In the genomic region with DNA sequence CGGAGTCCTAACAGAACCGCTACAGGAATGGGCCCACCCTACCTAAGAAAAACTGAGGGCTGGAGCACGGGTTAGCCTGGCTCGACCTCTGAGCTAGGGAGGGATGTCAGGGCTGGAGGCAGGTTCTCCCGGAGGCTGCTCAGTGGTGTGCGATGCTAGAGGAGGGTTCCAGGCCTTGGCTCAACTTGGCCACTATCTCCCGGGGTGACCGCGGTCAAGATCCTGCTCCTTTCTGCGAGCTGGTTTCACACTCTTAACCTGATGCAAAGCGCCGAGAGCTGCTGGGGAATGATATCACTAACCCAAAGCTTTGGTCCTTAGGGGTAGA, we compare ENCODE assay signal across 8 cellular contexts. TPM values are rescaled to one million over a fixed set of nuclear protein-coding genes. Genes with fewer than 3 reads are reported as not detected.
DNase-seq lines count a peak whose midpoint lies in the region; ATAC-seq and TF ChIP-seq lines count a peak whose summit lies in the region.

No MANE protein-coding gene starts in this region.

- TF ChIP-seq CTCF in Panc1 (IDR thresholded peaks at IDR 0.05) (no peak), fibroblast of lung (conservative IDR thresholded peaks at IDR 0.05 in 1 of 2, IDR thresholded peaks at IDR 0.05 in 1 of 2; ENCODE audit: low read depth in 1 of 2, low read length in 2 of 2) (no peak), parathyroid adenoma (IDR thresholded peaks at IDR 0.05) (no peak)

- H3K27me3 ChIP-seq in Panc1 (ENCODE audit: control insufficient read depth, insufficient read depth, low read length) (no peaks in the 10 kb centered on the region), fibroblast of lung (ENCODE audit: control insufficient read depth, insufficient read depth, low read length) (no peaks in the 10 kb centered on the region), parathyroid adenoma (ENCODE audit: control insufficient read depth, insufficient read depth, low read length) (no peaks in the 10 kb centered on the region)

- H3K9me3 ChIP-seq in Panc1 (ENCODE audit: control insufficient read depth, insufficient read depth, low read depth, low read length) (no peaks in the 10 kb centered on the region), fibroblast of lung (ENCODE audit: control insufficient read depth, insufficient read depth, low read depth, low read length) (no peaks in the 10 kb centered on the region), parathyroid adenoma (ENCODE audit: control insufficient read depth, low read length) (no peaks in the 10 kb centered on the region)

- intact Hi-C loops in Panc1 (cut with micrococcal nuclease; ENCODE audit: unreplicated experiment), result no loop called here

- peaks cover 27% of the 10 kb centered on the region for H3K4me1 Mint-ChIP-seq in activated T-cell treated with anti-CD3 and anti-CD28 coated beads, Interleukin-2, amount 50 U/mL, for 4 hours (ENCODE audit: low read depth)

- CTCF ChIA-PET in Panc1 (lab: Charles Lee), result interaction anchor here (0.5 to 1.0 kb wide), 3 partner anchors 60 to 105 kb away, joined by 3 to 4 read pairs (median 3); no protein-coding TSS in a partner anchor

- no peak for DNase-seq in activated T-cell treated with anti-CD3 and anti-CD28 coated beads, Interleukin-2, amount 50 U/mL, for 4 hours
- DNase-seq in activated T-cell treated with anti-CD3 and anti-CD28 coated beads, Interleukin-2, amount 50 U/mL, for 1 hour, result no peak
- DNase-seq in Panc1 (ENCODE audit: low read depth, low spot score) (no peak), fibroblast of lung (ENCODE audit: low read depth in 2 of 2) (no peak), cortex of kidney (lab: John Stamatoyannopoulos, UW) (no peak), HT-29 (ENCODE audit: low spot score) (no peak)

- H3K79me2 ChIP-seq in fibroblast of lung (ENCODE audit: control insufficient read depth, insufficient read depth, low read length), result peaks cover 12% of the 10 kb centered on the region
- H3K79me2 ChIP-seq in parathyroid adenoma, result peaks cover 2% of the 10 kb centered on the region

- POLR2A ChIA-PET in Panc1 (lab: Charles Lee), result interaction anchor here (0.6 to 0.7 kb wide), 3 partner anchors 11 to 76 kb away, joined by 3 to 6 read pairs (median 3); no protein-coding TSS in a partner anchor

- H2AFZ ChIP-seq in fibroblast of lung (ENCODE audit: low read length) (peak overlapping the region; percentile 91), parathyroid adenoma (peak overlapping the region; percentile 98)

- H3K27me3 Mint-ChIP-seq in activated T-cell treated with anti-CD3 and anti-CD28 coated beads, Interleukin-2, amount 50 U/mL, for 4 hours (ENCODE audit: low read depth), result no peaks in the 10 kb centered on the region

- H3K4me3 ChIP-seq in Panc1 (ENCODE audit: low read depth in 2 of 2, low read length in 2 of 2) (peak overlapping the region; percentile 91 to 93), fibroblast of lung (replicated peaks in 1 of 4; ENCODE audit: control extremely low read depth in 1 of 4, insufficient read depth in 1 of 4, low read depth in 3 of 4, low read length in 4 of 4) (peak overlapping the region; percentile 81 to 99 (median 97)), parathyroid adenoma (ENCODE audit: low read depth, low read length) (peak overlapping the region; percentile 73)

- H3K4me1 ChIP-seq in Panc1 (ENCODE audit: control insufficient read depth, insufficient read depth, low read length) (peaks cover 11% of the 10 kb centered on the region), fibroblast of lung (ENCODE audit: control insufficient read depth, extremely low read depth, insufficient read depth, low read length) (peaks cover 2% of the 10 kb centered on the region), parathyroid adenoma (no peaks in the 10 kb centered on the region)

- H4K20me1 ChIP-seq in fibroblast of lung (ENCODE audit: control insufficient read depth, extremely low read depth, insufficient read depth, low read length), result no peaks in the 10 kb centered on the region

- H3K36me3 ChIP-seq in Panc1 (ENCODE audit: control insufficient read depth, insufficient read depth, low read length), result peaks cover 2% of the 10 kb centered on the region; the same call in 1 of the 2 replicates
- H3K36me3 ChIP-seq in fibroblast of lung (ENCODE audit: control insufficient read depth, insufficient read depth, low read length), result no peaks in the 10 kb centered on the region
- H3K36me3 ChIP-seq in parathyroid adenoma (ENCODE audit: control insufficient read depth, insufficient read depth, low read length), result no peaks in the 10 kb centered on the region

- in situ Hi-C loops in Panc1 (cut with HindIII; ENCODE audit: low pct_unique_long_range_greater_than_20kb, low sequenced_read_pairs), result no loop called here

- peak; percentile 27 to 46 for ATAC-seq in activated T-cell treated with anti-CD3 and anti-CD28 coated beads, Interleukin-2, amount 50 U/mL, for 4 hours
- ATAC-seq in Panc1, result peak; percentile 72
- no peak for ATAC-seq in HG03097 (IDR thresholded peaks at IDR 0.05; ENCODE audit: low FRiP score, unreplicated experiment)

- TSS peak; percentile 85 for BruUV-seq in Panc1 (replicated peaks; lab: Mats Ljungman, UMichigan)

- H3K4me3 Mint-ChIP-seq in activated T-cell treated with anti-CD3 and anti-CD28 coated beads, Interleukin-2, amount 50 U/mL, for 4 hours, result peak overlapping the region; percentile 99

- peak overlapping the region; percentile 91 for H3K27ac ChIP-seq in Panc1 (ENCODE audit: low read length)
- peak overlapping the region; percentile 96 for H3K27ac ChIP-seq in fibroblast of lung (ENCODE audit: insufficient read depth, low read length)
- H3K27ac ChIP-seq in parathyroid adenoma, result peak overlapping the region; percentile 92

- no peaks in the 10 kb centered on the region for H3K9me3 Mint-ChIP-seq in activated T-cell treated with anti-CD3 and anti-CD28 coated beads, Interleukin-2, amount 50 U/mL, for 4 hours

- H3K4me2 ChIP-seq in fibroblast of lung (ENCODE audit: extremely low read depth, insufficient read depth, low read length) (peak overlapping the region; percentile 94), parathyroid adenoma (ENCODE audit: low read length) (peak overlapping the region; percentile 90)

- H3K9ac ChIP-seq in fibroblast of lung (ENCODE audit: insufficient read depth, low read length) (peak overlapping the region; percentile 95), parathyroid adenoma (peak overlapping the region; percentile 21)

- peaks cover 16% of the 10 kb centered on the region for H3K36me3 Mint-ChIP-seq in activated T-cell treated with anti-CD3 and anti-CD28 coated beads, Interleukin-2, amount 50 U/mL, for 4 hours (ENCODE audit: insufficient read depth)

RNA-seq across cellular contexts. Expression of gene POP4, which starts 0.3 kb away (rescaled TPM):
- total RNA-seq in activated T-cell treated with anti-CD3 and anti-CD28 coated beads, Interleukin-2, amount 50 U/mL, for 4 hours, result 100 to 1,000 TPM; 160 to 173 (median 168) TPM
- total RNA-seq in Panc1 (2021; ENCODE audit: unreplicated experiment), result 116 TPM
- polyA plus RNA-seq in Panc1 (2012; ENCODE audit: insufficient read length), result 77.5 TPM
- total RNA-seq in fibroblast of lung, result 68.1 and 77.1 TPM in 2 replicates
- polyA plus RNA-seq in fibroblast of lung, result 102 and 122 TPM in 2 replicates
- 69.5 and 91.4 TPM in 2 replicates for polyA plus RNA-seq in fibroblast of lung (2012)
- polyA minus RNA-seq in fibroblast of lung (ENCODE audit: low replicate concordance), result 19.0 and 34.0 TPM in 2 replicates
- total RNA-seq in HT-29 (2014; rRNA removed; shearing (Covaris generic)), result 139 and 140 TPM in 2 replicates

RNA-seq across cellular contexts. Expression of gene PLEKHF1, which starts 58.9 kb away (rescaled TPM):
- 10 to 100 TPM; 16.2 to 20.1 (median 18.4) TPM for total RNA-seq in activated T-cell treated with anti-CD3 and anti-CD28 coated beads, Interleukin-2, amount 50 U/mL, for 4 hours
- 22.4 TPM for total RNA-seq in Panc1 (2021; ENCODE audit: unreplicated experiment)
- 31.8 TPM for polyA plus RNA-seq in Panc1 (2012; ENCODE audit: insufficient read length)
- total RNA-seq in fibroblast of lung, result 50.1 and 72.5 TPM in 2 replicates
- polyA plus RNA-seq in fibroblast of lung, result 5.2 and 7.7 TPM in 2 replicates
- 8.6 and 15.4 TPM in 2 replicates for polyA plus RNA-seq in fibroblast of lung (2012)
- polyA minus RNA-seq in fibroblast of lung (ENCODE audit: low replicate concordance), result 11.3 and 23.3 TPM in 2 replicates
- 1.1 and 1.2 TPM in 2 replicates for total RNA-seq in HT-29 (2014; rRNA removed; shearing (Covaris generic))
